12 cellular contexts compared by ENCODE assay signal in genomic region chr2:55137024-55137958, GRCh38.
A peak's percentile ranks its signal among the peaks of the same experiment; 100 is the strongest.
DNase-seq lines count a peak whose midpoint lies in the region; ATAC-seq and TF ChIP-seq lines count a peak whose summit lies in the region.
"Had no signal": no experiment of that assay in that cellular context is flagged by ENCODE, and none has a peak within 500 bp of the region (broad histone marks: within the 10 kb centered on the region; RNA-seq: fewer than 3 reads in every experiment).

No MANE protein-coding gene starts in this region.

- no peak overlapping the region for H3K4me3 Mint-ChIP-seq in activated CD4-positive, alpha-beta memory T cell treated with anti-CD3 and anti-CD28 coated beads, Interleukin-2, amount 10 ng/mL, durations not matched to agents 7 days and 5 days
- H3K4me3 Mint-ChIP-seq in activated CD4-positive, alpha-beta memory T cell treated with anti-CD3 and anti-CD28 coated beads for 36 hours: no peak overlapping the region
- peak overlapping the region in 3 of 5 experiments; percentile 4 to 49 (median 42) for H3K4me3 Mint-ChIP-seq in brain
- H3K4me3 Mint-ChIP-seq in CD4-positive, alpha-beta memory T cell: no peak overlapping the region
- H3K4me3 Mint-ChIP-seq: T-helper 1 cell treated with Interleukin-12 subunit alpha and Interleukin-12 subunit beta and Interleukin-4 antibody, amounts not matched to agents 30 μg/mL and 1 μg/mL, for 36 hours had no signal

- no peaks in the 10 kb centered on the region for H3K36me3 ChIP-seq in transverse colon
- H3K36me3 ChIP-seq in CD4-positive, alpha-beta memory T cell (ENCODE audit: insufficient read depth, low read length): no peaks in the 10 kb centered on the region

- no peaks in the 10 kb centered on the region for H3K9me3 ChIP-seq in transverse colon
- no peaks in the 10 kb centered on the region for H3K9me3 ChIP-seq in CD4-positive, alpha-beta memory T cell (ENCODE audit: control insufficient read depth in 1 of 2, low read length in 2 of 2)
- H3K9me3 ChIP-seq: A549 had no signal

- no peaks in the 10 kb centered on the region for H3K36me3 Mint-ChIP-seq in activated CD4-positive, alpha-beta memory T cell treated with anti-CD3 and anti-CD28 coated beads, Interleukin-2, amount 10 ng/mL, durations not matched to agents 7 days and 5 days (ENCODE audit: low read depth)
- no peaks in the 10 kb centered on the region for H3K36me3 Mint-ChIP-seq in activated CD4-positive, alpha-beta memory T cell treated with anti-CD3 and anti-CD28 coated beads for 36 hours
- H3K36me3 Mint-ChIP-seq in brain: peaks cover under 1% of the 10 kb centered on the region
- no peaks in the 10 kb centered on the region for H3K36me3 Mint-ChIP-seq in CD4-positive, alpha-beta memory T cell

- in situ Hi-C loops in transverse colon (cut with MboI; ENCODE audit: low pct_ligation_motif_present in 1 of 4, low pct_unique_long_range_greater_than_20kb in 1 of 4, low sequenced_read_pairs in 3 of 4): no loop called here

- peak overlapping the region; percentile 67 to 79 (median 74) for H3K27ac ChIP-seq in transverse colon
- no peak overlapping the region for H3K27ac ChIP-seq in CD4-positive, alpha-beta memory T cell (ENCODE audit: low read depth, low read length)
- H3K27ac ChIP-seq: A549 had no signal

- DNase-seq in activated CD4-positive, alpha-beta memory T cell treated with anti-CD3 and anti-CD28 coated beads, Interleukin-2, amount 10 ng/mL, durations not matched to agents 7 days and 5 days: no peak
- DNase-seq in activated CD4-positive, alpha-beta memory T cell treated with anti-CD3 and anti-CD28 coated beads for 36 hours: no peak
- DNase-seq in medulla oblongata (ENCODE audit: extremely low spot score): peak; percentile 74
- DNase-seq in transverse colon: no peak
- no peak for DNase-seq in CD4-positive, alpha-beta memory T cell
- DNase-seq: activated T-cell treated with anti-CD3 and anti-CD28 coated beads, Interleukin-2, amount 50 U/mL, for 1 hour; NCI-H226 had no signal

- POLR2A ChIA-PET in activated CD4-positive, alpha-beta memory T cell treated with anti-CD3 and anti-CD28 coated beads, Interleukin-2, amount 10 ng/mL, durations not matched to agents 7 days and 5 days (lab: Charles Lee): interaction anchor here (0.9 kb wide), 1 partner anchor 86 kb away, joined by 3 read pairs; the partner anchor contains the start of gene RTN4
- POLR2A ChIA-PET in activated CD4-positive, alpha-beta memory T cell treated with anti-CD3 and anti-CD28 coated beads for 36 hours (lab: Charles Lee): no interaction called here
- POLR2A ChIA-PET in CD4-positive, alpha-beta memory T cell (lab: Charles Lee; ENCODE audit: partially characterized antibody): interaction anchor here (0.5 to 3.8 kb wide), 2 partner anchors 41 to 87 kb away, joined by 3 to 10 read pairs; partner anchors contain the start of gene RTN4

- H3K27me3 Mint-ChIP-seq in activated CD4-positive, alpha-beta memory T cell treated with anti-CD3 and anti-CD28 coated beads, Interleukin-2, amount 10 ng/mL, durations not matched to agents 7 days and 5 days: no peaks in the 10 kb centered on the region
- H3K27me3 Mint-ChIP-seq in activated CD4-positive, alpha-beta memory T cell treated with anti-CD3 and anti-CD28 coated beads for 36 hours: no peaks in the 10 kb centered on the region
- no peaks in the 10 kb centered on the region for H3K27me3 Mint-ChIP-seq in brain
- H3K27me3 Mint-ChIP-seq in CD4-positive, alpha-beta memory T cell: no peaks in the 10 kb centered on the region

- CTCF ChIA-PET in activated CD4-positive, alpha-beta memory T cell treated with anti-CD3 and anti-CD28 coated beads, Interleukin-2, amount 10 ng/mL, durations not matched to agents 7 days and 5 days (lab: Charles Lee): interaction anchor here (1.1 kb wide), 1 partner anchor 126 kb away, joined by 4 read pairs; no protein-coding TSS in a partner anchor
- CTCF ChIA-PET in activated CD4-positive, alpha-beta memory T cell treated with anti-CD3 and anti-CD28 coated beads for 36 hours (lab: Charles Lee): interaction anchor here (1.9 kb wide), 1 partner anchor 10 kb away, joined by 4 read pairs; no protein-coding TSS in a partner anchor
- CTCF ChIA-PET in CD4-positive, alpha-beta memory T cell (lab: Charles Lee; ENCODE audit: partially characterized antibody): interaction anchor here (1.2 kb wide), 1 partner anchor 87 kb away, joined by 3 read pairs; the partner anchor contains the start of gene RTN4

- no peaks in the 10 kb centered on the region for H3K9me3 Mint-ChIP-seq in activated CD4-positive, alpha-beta memory T cell treated with anti-CD3 and anti-CD28 coated beads, Interleukin-2, amount 10 ng/mL, durations not matched to agents 7 days and 5 days
- H3K9me3 Mint-ChIP-seq in activated CD4-positive, alpha-beta memory T cell treated with anti-CD3 and anti-CD28 coated beads for 36 hours: no peaks in the 10 kb centered on the region
- peaks cover 0 to 2% (median 0%) of the 10 kb centered on the region in 5 experiments for H3K9me3 Mint-ChIP-seq in brain
- no peaks in the 10 kb centered on the region for H3K9me3 Mint-ChIP-seq in CD4-positive, alpha-beta memory T cell

- no peak for TF ChIP-seq EP300 in transverse colon (IDR thresholded peaks at IDR 0.05; ENCODE audit: low read depth)

- peaks cover 21 to 75% (median 42%) of the 10 kb centered on the region in 4 donors for H3K4me1 ChIP-seq in transverse colon
- peaks cover 36% of the 10 kb centered on the region for H3K4me1 ChIP-seq in CD4-positive, alpha-beta memory T cell (ENCODE audit: insufficient read depth, low read length)

- no peak overlapping the region for H3K4me3 ChIP-seq in transverse colon
- no peak overlapping the region for H3K4me3 ChIP-seq in CD4-positive, alpha-beta memory T cell (ENCODE audit: low read length in 2 of 2)
- H3K4me3 ChIP-seq: A549 had no signal

- no peak for TF ChIP-seq POLR2A in transverse colon (IDR thresholded peaks at IDR 0.05)

- intact Hi-C loops in activated CD4-positive, alpha-beta memory T cell treated with anti-CD3 and anti-CD28 coated beads for 36 hours (cut with micrococcal nuclease): loop anchor here (10.0 kb wide), 1 partner anchor 562 kb away; no protein-coding TSS in a partner anchor
- intact Hi-C loops in transverse colon (cut with DNase I; ENCODE audit: low total_unique reads): no loop called here
- intact Hi-C loops in CD4-positive, alpha-beta memory T cell (cut with micrococcal nuclease): no loop called here

- WGBS in transverse colon (ENCODE audit: low coverage in 1 of 2), 2 donors: 68 to 78% methylated on average over 3 to 23 of the region's 23 CpGs

- TF ChIP-seq CTCF in brain (conservative IDR thresholded peaks at IDR 0.05): no peak
- no peak for TF ChIP-seq CTCF in transverse colon (IDR thresholded peaks at IDR 0.05)

- peak overlapping the region; percentile 7 for H3K27ac Mint-ChIP-seq in activated CD4-positive, alpha-beta memory T cell treated with anti-CD3 and anti-CD28 coated beads, Interleukin-2, amount 10 ng/mL, durations not matched to agents 7 days and 5 days
- no peak overlapping the region for H3K27ac Mint-ChIP-seq in activated CD4-positive, alpha-beta memory T cell treated with anti-CD3 and anti-CD28 coated beads for 36 hours
- H3K27ac Mint-ChIP-seq in brain: peak overlapping the region; percentile 58 to 96 (median 93)
- peak overlapping the region in 3 of 7 donors; percentile 1 to 75 (median 43) for H3K27ac Mint-ChIP-seq in CD4-positive, alpha-beta memory T cell
- H3K27ac Mint-ChIP-seq: T-helper 1 cell treated with Interleukin-12 subunit alpha and Interleukin-12 subunit beta and Interleukin-4 antibody, amounts not matched to agents 30 μg/mL and 1 μg/mL, for 36 hours had no signal

- no peaks in the 10 kb centered on the region for H3K27me3 ChIP-seq in transverse colon
- H3K27me3 ChIP-seq in CD4-positive, alpha-beta memory T cell (ENCODE audit: insufficient read depth, low read length): no peaks in the 10 kb centered on the region

- ATAC-seq in HG02870 (IDR thresholded peaks at IDR 0.05; ENCODE audit: unreplicated experiment) (no peak), HG03095 (IDR thresholded peaks at IDR 0.05; ENCODE audit: unreplicated experiment) (no peak)

- peaks cover 25% of the 10 kb centered on the region for H3K4me1 Mint-ChIP-seq in activated CD4-positive, alpha-beta memory T cell treated with anti-CD3 and anti-CD28 coated beads, Interleukin-2, amount 10 ng/mL, durations not matched to agents 7 days and 5 days
- H3K4me1 Mint-ChIP-seq in activated CD4-positive, alpha-beta memory T cell treated with anti-CD3 and anti-CD28 coated beads for 36 hours (ENCODE audit: low read depth): peaks cover 23% of the 10 kb centered on the region
- peaks cover 78% of the 10 kb centered on the region for H3K4me1 Mint-ChIP-seq in brain
- peaks cover 21 to 48% (median 31%) of the 10 kb centered on the region in 4 donors for H3K4me1 Mint-ChIP-seq in CD4-positive, alpha-beta memory T cell

Comparison
In these comparisons a context has a peak if more than half of its experiments do, and no peak if none do; other contexts are left out.
1. H3K4me3 Mint-ChIP-seq: peak in brain (3 of 5); none in activated CD4-positive, alpha-beta memory T cell treated with anti-CD3 and anti-CD28 coated beads, Interleukin-2, amount 10 ng/mL, durations not matched to agents 7 days and 5 days (single experiment), activated CD4-positive, alpha-beta memory T cell treated with anti-CD3 and anti-CD28 coated beads for 36 hours (single experiment) and CD4-positive, alpha-beta memory T cell (0 of 8).